8 cellular contexts compared by ENCODE assay signal in the genomic region with DNA sequence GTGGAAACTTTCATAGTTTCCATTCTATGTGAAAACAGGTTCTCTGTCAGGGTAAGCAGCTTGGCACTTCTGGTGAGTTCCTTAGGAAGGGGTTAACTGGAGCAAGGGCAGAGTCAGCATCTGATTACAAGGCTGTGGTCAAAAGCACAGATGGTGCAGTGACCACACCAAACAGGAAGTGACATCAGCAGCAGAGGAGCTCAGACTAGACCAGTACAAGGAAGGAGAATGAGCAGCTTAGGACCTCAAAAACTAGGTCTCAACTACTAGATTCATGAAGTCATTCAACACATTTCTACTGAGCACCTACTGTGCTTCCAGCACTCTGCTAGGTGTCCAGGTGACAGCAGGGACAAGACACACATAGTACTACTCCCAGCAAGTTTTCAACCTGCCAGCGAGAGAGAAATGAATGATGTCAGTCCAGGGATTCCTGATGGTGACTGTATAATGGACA.
DNase-seq lines count a peak whose midpoint lies in the region; ATAC-seq and TF ChIP-seq lines count a peak whose summit lies in the region.

No MANE protein-coding gene starts in this region.

- POLR2A ChIA-PET in OCI-LY7 (lab: Charles Lee) = interaction anchor here (1.3 kb wide), 1 partner anchor 21 kb away, joined by 4 read pairs; no protein-coding TSS in a partner anchor

- DNase-seq in OCI-LY7 (ENCODE audit: low spot score) (peak; percentile 21), right cardiac atrium (peak in 2 of 3 donors; percentile 8 to 38), NCI-H146 treated with DMSO at 0.1 percent for 48 hours (lab: John Stamatoyannopoulos, UW; ENCODE audit: unreplicated experiment) (no peak), omental fat pad (ENCODE audit: low spot score) (no peak)
- no peak for DNase-seq in activated T-cell treated with anti-CD3 and anti-CD28 coated beads, Interleukin-2, amount 50 U/mL, for 1 hour
- DNase-seq in activated effector memory CD4-positive, alpha-beta T cell treated with Interleukin-2 at 50 U/mL for 16 hours = no peak

- H3K4me3 ChIP-seq in OCI-LY7 (ENCODE audit: low read depth, low read length, poor library complexity, severe bottlenecking) = no peak overlapping the region
- H3K4me3 ChIP-seq in right cardiac atrium (ENCODE audit: low read length) = no peak overlapping the region

- H3K9me2 ChIP-seq in OCI-LY7 (ENCODE audit: insufficient read depth, low read length) = no peaks in the 10 kb centered on the region

- no peaks in the 10 kb centered on the region for H4K20me1 ChIP-seq in OCI-LY7 (ENCODE audit: insufficient read depth, low read length)

- H3K36me3 ChIP-seq in OCI-LY7 (ENCODE audit: insufficient read depth, low read length) = no peaks in the 10 kb centered on the region

- no peaks in the 10 kb centered on the region for H3K79me2 ChIP-seq in OCI-LY7 (ENCODE audit: insufficient read depth, low read depth, low read length)

- H3K27me3 ChIP-seq in right cardiac atrium (ENCODE audit: control insufficient read depth, insufficient read depth) = no peaks in the 10 kb centered on the region

- 100% methylated on average over 1 of the region's 1 CpG for WGBS in right cardiac atrium

- H3K9me3 ChIP-seq in OCI-LY7 (ENCODE audit: low read length) = no peaks in the 10 kb centered on the region
- H3K9me3 ChIP-seq in right cardiac atrium (ENCODE audit: control insufficient read depth, low read length) = no peaks in the 10 kb centered on the region

- H3K4me2 ChIP-seq in OCI-LY7 (ENCODE audit: low read length) = no peak overlapping the region

- ATAC-seq in GM18520 (IDR thresholded peaks at IDR 0.05; ENCODE audit: unreplicated experiment) = peak; percentile 80
- peak; percentile 83 for ATAC-seq in HG02763 (IDR thresholded peaks at IDR 0.05; ENCODE audit: unreplicated experiment)
- peak; percentile 49 to 62 for ATAC-seq in right cardiac atrium
- ATAC-seq in omental fat pad (ENCODE audit: low FRiP score) = no peak

- peak overlapping the region; percentile 50; the same call in 1 of the 2 replicates for H2AFZ ChIP-seq in OCI-LY7 (ENCODE audit: low read length)

- H3K27ac ChIP-seq in OCI-LY7 (ENCODE audit: low read depth, low read length, poor library complexity, severe bottlenecking) (no peak overlapping the region), right cardiac atrium (ENCODE audit: low read length) (no peak overlapping the region)

- intact Hi-C loops in OCI-LY7 (cut with micrococcal nuclease; ENCODE audit: unreplicated experiment) (no loop called here), right cardiac atrium (cut with DNase I) (no loop called here)

- CTCF ChIA-PET in OCI-LY7 (lab: Charles Lee; ENCODE audit: unreplicated experiment) = no interaction called here

- no TSS peak for BruUV-seq in OCI-LY7 (replicated peaks; lab: Mats Ljungman, UMichigan)

- H3K4me1 ChIP-seq in OCI-LY7 (ENCODE audit: insufficient read depth, low read length, poor library complexity, severe bottlenecking) (peaks cover 5% of the 10 kb centered on the region), right cardiac atrium (ENCODE audit: control insufficient read depth, insufficient read depth, low read length) (no peaks in the 10 kb centered on the region)

- TF ChIP-seq CTCF in OCI-LY7 (conservative IDR thresholded peaks at IDR 0.05; ENCODE audit: low read length) = no peak
- TF ChIP-seq CTCF in omental fat pad (IDR thresholded peaks at IDR 0.05) = no peak

Comparison
In these comparisons a context has a peak if more than half of its experiments do, and no peak if none do; other contexts are left out.
1. DNase-seq: peak in OCI-LY7 (single experiment) and right cardiac atrium (2 of 3); none in activated T-cell treated with anti-CD3 and anti-CD28 coated beads, Interleukin-2, amount 50 U/mL, for 1 hour (single experiment), NCI-H146 treated with DMSO at 0.1 percent for 48 hours (single experiment), omental fat pad (single experiment) and activated effector memory CD4-positive, alpha-beta T cell treated with Interleukin-2 at 50 U/mL for 16 hours (single experiment).